In the genomic region with DNA sequence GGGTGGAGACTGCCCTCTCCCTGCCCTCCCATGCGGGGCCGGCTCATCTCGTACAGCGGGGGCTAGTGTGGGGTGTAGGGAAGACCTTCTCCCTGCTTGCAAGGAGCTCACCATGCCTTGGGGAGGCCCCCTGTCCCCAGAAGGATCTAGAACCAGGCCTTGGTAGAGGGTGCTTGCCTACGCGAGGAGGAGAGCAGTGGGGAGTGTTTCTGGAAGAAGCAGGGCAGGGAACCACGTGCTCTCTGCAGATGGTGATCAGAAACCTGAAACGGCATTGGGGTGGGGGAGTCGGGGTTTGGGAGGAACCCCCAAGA, we compare ENCODE assay signal across 1 cellular context.
TF ChIP-seq lines count a peak whose summit lies in the region.

No MANE protein-coding gene starts in this region.

TF ChIP-seq in HEK293T, 16 proteins besides CTCF, POLR2A, EP300 and RAD21 (continued from another document):
- TF ChIP-seq, protein P1, sequence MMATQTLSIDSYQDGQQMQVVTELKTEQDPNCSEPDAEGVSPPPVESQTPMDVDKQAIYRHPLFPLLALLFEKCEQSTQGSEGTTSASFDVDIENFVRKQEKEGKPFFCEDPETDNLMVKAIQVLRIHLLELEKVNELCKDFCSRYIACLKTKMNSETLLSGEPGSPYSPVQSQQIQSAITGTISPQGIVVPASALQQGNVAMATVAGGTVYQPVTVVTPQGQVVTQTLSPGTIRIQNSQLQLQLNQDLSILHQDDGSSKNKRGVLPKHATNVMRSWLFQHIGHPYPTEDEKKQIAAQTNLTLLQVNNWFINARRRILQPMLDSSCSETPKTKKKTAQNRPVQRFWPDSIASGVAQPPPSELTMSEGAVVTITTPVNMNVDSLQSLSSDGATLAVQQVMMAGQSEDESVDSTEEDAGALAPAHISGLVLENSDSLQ (IDR thresholded peaks at IDR 0.05) = no peak
- TF ChIP-seq BHLHE40 (IDR thresholded peaks at IDR 0.05; ENCODE audit: borderline replicate concordance) (no peak), NFRKB (IDR thresholded peaks at IDR 0.05) (no peak)
